In the genomic region with DNA sequence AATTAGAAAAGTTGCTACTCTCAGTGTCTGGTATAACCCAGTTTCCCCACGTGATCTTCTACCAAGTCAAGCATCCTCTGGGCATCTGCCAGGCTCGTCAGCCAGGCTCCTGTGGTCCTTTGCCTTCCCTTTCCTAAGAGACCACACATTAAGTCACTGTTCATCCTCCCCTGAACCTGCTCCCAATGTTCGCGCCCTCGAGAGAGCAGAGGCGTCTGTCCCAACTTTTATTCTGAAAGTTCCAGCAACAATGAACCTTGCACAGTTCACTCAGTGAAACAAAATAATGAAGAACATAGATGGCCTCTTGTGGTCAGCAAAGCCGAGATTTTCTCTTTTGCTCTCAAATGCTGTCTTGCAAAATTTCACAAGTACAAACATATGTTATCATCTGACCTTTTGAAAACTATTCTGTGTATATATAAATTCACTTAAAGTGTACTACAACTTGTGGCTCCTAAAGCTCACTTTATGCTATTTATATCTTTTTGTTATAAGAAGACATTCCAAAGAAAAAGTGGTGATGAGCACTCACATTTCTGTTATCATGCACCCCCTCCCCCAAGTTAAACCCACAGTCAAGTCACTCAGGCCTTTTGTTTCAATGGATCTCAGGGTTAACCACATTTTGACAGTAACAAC, we compare ENCODE assay signal across 18 cellular contexts. TPM values are rescaled to one million over a fixed set of nuclear protein-coding genes. Genes with fewer than 3 reads are reported as not detected.
DNase-seq lines count a peak whose midpoint lies in the region; ATAC-seq and TF ChIP-seq lines count a peak whose summit lies in the region.
"Had no signal": no experiment of that assay in that cellular context is flagged by ENCODE, and none has a peak within 500 bp of the region (broad histone marks: within the 10 kb centered on the region; RNA-seq: fewer than 3 reads in every experiment).

No MANE protein-coding gene starts in this region.

- H3K4me3 Mint-ChIP-seq in mesothelial cell of epicardium = no peak overlapping the region
- H3K4me3 Mint-ChIP-seq: activated CD4-positive, alpha-beta memory T cell treated with anti-CD3 and anti-CD28 coated beads, Interleukin-2, amount 10 ng/mL, durations not matched to agents 7 days and 5 days; CD4-positive, alpha-beta memory T cell; naive thymus-derived CD8-positive, alpha-beta T cell; stimulated activated effector memory CD8-positive, alpha-beta T cell treated with anti-CD3 and anti-CD28 coated beads, Interleukin-12 subunit alpha, Interleukin-12 subunit beta, amount 100 ng/mL, for 72 hours had no signal

- no peak overlapping the region for H3K4me3 ChIP-seq in upper lobe of right lung

- no peaks in the 10 kb centered on the region for H3K27me3 ChIP-seq in upper lobe of right lung

- TF ChIP-seq CTCF in mesothelial cell of epicardium (IDR thresholded peaks at IDR 0.05; ENCODE audit: unreplicated experiment) (no peak), upper lobe of right lung (IDR thresholded peaks at IDR 0.05) (no peak)

- intact Hi-C loops in Right ventricle myocardium inferior (cut with DNase I) = no loop called here
- intact Hi-C loops in cardiac septum (cut with DNase I) = loop anchor here (5.0 kb wide), 1 partner anchor 34 kb away; no protein-coding TSS in a partner anchor
- intact Hi-C loops in upper lobe of right lung (cut with DNase I) = no loop called here

- H3K27me3 Mint-ChIP-seq in mesothelial cell of epicardium (ENCODE audit: low read depth) = no peaks in the 10 kb centered on the region

- DNase-seq in Right ventricle myocardium inferior (ENCODE audit: missing footprints) = no peak
- no peak for DNase-seq in cardiac septum (ENCODE audit: low spot score)
- peak; percentile 58 for DNase-seq in fibroblast of the conjunctiva (ENCODE audit: low read depth)
- no peak for DNase-seq in mesothelial cell of epicardium (ENCODE audit: low spot score in 2 of 2, unreplicated experiment in 2 of 2)
- no peak for DNase-seq in upper lobe of right lung
- no peak for DNase-seq in DMS 273 treated with DMSO at 0.1 percent for 48 hours (lab: John Stamatoyannopoulos, UW)
- DNase-seq: activated CD4-positive, alpha-beta memory T cell treated with anti-CD3 and anti-CD28 coated beads, Interleukin-2, amount 10 ng/mL, durations not matched to agents 7 days and 5 days; CD4-positive, alpha-beta memory T cell; effector CD4-positive, alpha-beta T cell; EL; kidney; naive thymus-derived CD8-positive, alpha-beta T cell; stimulated activated CD4-positive, alpha-beta T cell treated with anti-CD3 and anti-CD28 coated beads, Interleukin-4, amount 100 ng/mL, for 4 hours had no signal

- peak; percentile 44 for ATAC-seq in Right ventricle myocardium inferior
- ATAC-seq in upper lobe of right lung = peak; percentile 27
- ATAC-seq in HG02970 (IDR thresholded peaks at IDR 0.05; ENCODE audit: low FRiP score, unreplicated experiment) = no peak
- no peak for ATAC-seq in HG03565 (IDR thresholded peaks at IDR 0.05; ENCODE audit: unreplicated experiment)
- ATAC-seq: naive thymus-derived CD8-positive, alpha-beta T cell; stimulated activated effector memory CD8-positive, alpha-beta T cell treated with anti-CD3 and anti-CD28 coated beads, Interleukin-12 subunit alpha, Interleukin-12 subunit beta, amount 100 ng/mL, for 72 hours had no signal

- H3K9me3 Mint-ChIP-seq in mesothelial cell of epicardium = no peaks in the 10 kb centered on the region
- H3K9me3 Mint-ChIP-seq: activated CD4-positive, alpha-beta memory T cell treated with anti-CD3 and anti-CD28 coated beads, Interleukin-2, amount 10 ng/mL, durations not matched to agents 7 days and 5 days; activated T-helper 2 cell treated with anti-CD3 and anti-CD28 coated beads, Interferon-gamma antibody, Interleukin-2, Interleukin-4, amounts not matched to agents 10 μg/mL and 5 μg/mL and 100 μg/mL, durations not matched to agents 14 hours and 24 hours and 36 hours; CD4-positive, alpha-beta memory T cell; naive thymus-derived CD8-positive, alpha-beta T cell; stimulated activated effector memory CD8-positive, alpha-beta T cell treated with anti-CD3 and anti-CD28 coated beads, Interleukin-12 subunit alpha, Interleukin-12 subunit beta, amount 100 ng/mL, for 72 hours had no signal

- no peaks in the 10 kb centered on the region for H3K9me3 ChIP-seq in upper lobe of right lung

- H3K27ac ChIP-seq in upper lobe of right lung = no peak overlapping the region
- H3K27ac ChIP-seq: 22Rv1 had no signal

- H3K4me1 Mint-ChIP-seq in mesothelial cell of epicardium = peaks cover 69% of the 10 kb centered on the region
- H3K4me1 Mint-ChIP-seq: activated CD4-positive, alpha-beta memory T cell treated with anti-CD3 and anti-CD28 coated beads, Interleukin-2, amount 10 ng/mL, durations not matched to agents 7 days and 5 days; CD4-positive, alpha-beta memory T cell; naive thymus-derived CD8-positive, alpha-beta T cell; stimulated activated effector memory CD8-positive, alpha-beta T cell treated with anti-CD3 and anti-CD28 coated beads, Interleukin-12 subunit alpha, Interleukin-12 subunit beta, amount 100 ng/mL, for 72 hours had no signal

- peak overlapping the region; percentile 68 for H3K27ac Mint-ChIP-seq in mesothelial cell of epicardium
- H3K27ac Mint-ChIP-seq: activated CD4-positive, alpha-beta memory T cell treated with anti-CD3 and anti-CD28 coated beads, Interleukin-2, amount 10 ng/mL, durations not matched to agents 7 days and 5 days; activated T-helper 2 cell treated with anti-CD3 and anti-CD28 coated beads, Interferon-gamma antibody, Interleukin-2, Interleukin-4, amounts not matched to agents 10 μg/mL and 5 μg/mL and 100 μg/mL, durations not matched to agents 14 hours and 24 hours and 36 hours; CD4-positive, alpha-beta memory T cell; naive thymus-derived CD8-positive, alpha-beta T cell; stimulated activated effector memory CD8-positive, alpha-beta T cell treated with anti-CD3 and anti-CD28 coated beads, Interleukin-12 subunit alpha, Interleukin-12 subunit beta, amount 100 ng/mL, for 72 hours had no signal

- no peaks in the 10 kb centered on the region for H3K36me3 ChIP-seq in upper lobe of right lung

- H3K4me1 ChIP-seq in upper lobe of right lung = peaks cover 36% of the 10 kb centered on the region

- H3K36me3 Mint-ChIP-seq in mesothelial cell of epicardium = peaks cover 7% of the 10 kb centered on the region
- H3K36me3 Mint-ChIP-seq: CD4-positive, alpha-beta memory T cell; naive thymus-derived CD8-positive, alpha-beta T cell; stimulated activated effector memory CD8-positive, alpha-beta T cell treated with anti-CD3 and anti-CD28 coated beads, Interleukin-12 subunit alpha, Interleukin-12 subunit beta, amount 100 ng/mL, for 72 hours had no signal

RNA-seq across cellular contexts. Expression of a gene that starts 39.2 kb away (rescaled TPM):
- total RNA-seq in Right ventricle myocardium inferior (56.6 TPM), cardiac septum (88.2 TPM), mesothelial cell of epicardium (66.1 to 73.6 TPM (median 68.0 TPM) in 3 replicates), upper lobe of right lung (69.5 TPM)

Comparison
In these comparisons a context has a peak if more than half of its experiments do, and no peak if none do; other contexts are left out.
1. ATAC-seq: peak in Right ventricle myocardium inferior (single experiment) and upper lobe of right lung (single experiment); none in HG02970 (single experiment) and HG03565 (single experiment).